10 cellular contexts compared by ENCODE assay signal in the genomic region with DNA sequence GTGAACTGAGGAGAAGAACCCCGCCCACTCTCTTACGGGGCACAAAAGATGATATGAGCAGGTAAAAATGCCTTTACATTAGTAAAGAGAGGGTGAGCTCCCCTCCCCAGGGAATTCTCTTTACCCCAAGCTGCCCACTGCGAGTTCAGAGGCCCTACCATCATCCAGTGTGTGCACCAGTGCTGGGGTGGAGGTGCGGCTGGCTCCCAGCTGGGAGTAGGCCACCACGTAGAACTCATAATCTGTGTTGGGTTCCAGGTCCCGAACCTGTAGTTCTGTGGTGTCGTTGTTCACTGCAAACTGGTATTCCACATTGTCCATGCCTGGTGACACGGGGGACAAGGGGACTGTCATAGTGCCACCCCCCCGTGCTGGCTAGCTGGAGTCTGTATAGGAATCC. TPM values are rescaled to one million over a fixed set of nuclear protein-coding genes. Genes with fewer than 3 reads are reported as not detected.
"Had no signal": no experiment of that assay in that cellular context is flagged by ENCODE, and none has a peak within 500 bp of the region (broad histone marks: within the 10 kb centered on the region; RNA-seq: fewer than 3 reads in every experiment).

No MANE protein-coding gene starts in this region.

- H3K9me3 Mint-ChIP-seq: GM23338, H9 had no signal

- ATAC-seq: K562 had no signal

- H3K4me3 ChIP-seq: K562 had no signal

- DNase-seq: H9, HCEC 1CT, IMR-90, KG1 had no signal

- H3K4me3 Mint-ChIP-seq: H9 had no signal

- FAIRE-seq: H1, H54, HTR-8/SVneo, K562 had no signal

- H3K27ac Mint-ChIP-seq: GM23338 had no signal

RNA-seq across cellular contexts. Expression of a gene that starts 17.1 kb away (rescaled TPM):
- total RNA-seq: HT-29, K562 had no signal
- polyA plus RNA-seq: K562 had no signal

RNA-seq across cellular contexts. Expression of a gene that starts 27.8 kb away (rescaled TPM):
- total RNA-seq: HT-29 had no signal
